In genomic region chr3:64089386-64089785, GRCh38 we compare ENCODE assay signal across 8 cellular contexts.
A peak's percentile ranks its signal among the peaks of the same experiment; 100 is the strongest.
DNase-seq lines count a peak whose midpoint lies in the region; ATAC-seq, FAIRE-seq and TF ChIP-seq lines count a peak whose summit lies in the region.
"Not testable (repeated sequence)": the region's sequence is repeated elsewhere in the genome, so short reads cannot be mapped to it uniquely, and the experiment has no call there.

No MANE protein-coding gene starts in this region.

- not testable (repeated sequence) for H3K9me2 ChIP-seq in PC-9 (ENCODE audit: insufficient read depth)

- POLR2A ChIA-PET in HEK293T (lab: Yijun Ruan, JAX): not testable (repeated sequence)
- POLR2A ChIA-PET in PC-9 (lab: Charles Lee; ENCODE audit: unreplicated experiment): interaction anchor here (0.7 kb wide), 1 partner anchor 233 kb away, joined by 4 read pairs; no protein-coding TSS in a partner anchor

- not testable (repeated sequence) for H3K4me3 Mint-ChIP-seq in nephron

- H3K27me3 Mint-ChIP-seq in nephron (ENCODE audit: low read depth): not testable (repeated sequence)

- TF ChIP-seq EP300 in upper lobe of left lung (IDR thresholded peaks at IDR 0.05): not testable (repeated sequence)

- H3K36me3 ChIP-seq in PC-9 (ENCODE audit: low read depth); bronchial epithelial cell (ENCODE audit: control insufficient read depth, insufficient read depth, low read length); upper lobe of left lung: not testable (repeated sequence)

- H3K9me3 Mint-ChIP-seq in nephron: not testable (repeated sequence)

- not testable (repeated sequence) for H2AFZ ChIP-seq in PC-9

- not testable (repeated sequence) for FAIRE-seq in bronchial epithelial cell (lab: Jason Lieb, UNC)

- H3K27ac ChIP-seq in PC-9: not testable (repeated sequence)
- H3K27ac ChIP-seq in upper lobe of left lung: peak overlapping the region in 3 of 4 donors; percentile 2 to 31 (median 22)

- not testable (repeated sequence) for TF ChIP-seq CTCF in PC-9 (conservative IDR thresholded peaks at IDR 0.05); bronchial epithelial cell (IDR thresholded peaks at IDR 0.05; ENCODE audit: insufficient read depth, low read length, severe bottlenecking); fibroblast of the aortic adventitia (IDR thresholded peaks at IDR 0.05; ENCODE audit: insufficient read depth, low read length); nephron (IDR thresholded peaks at IDR 0.05; ENCODE audit: unreplicated experiment in 3 of 3); upper lobe of left lung (IDR thresholded peaks at IDR 0.05)

- peak in 1 of 2 donors; percentile 72 for ATAC-seq in upper lobe of left lung (ENCODE audit: low FRiP score in 2 of 2)

- H3K4me1 ChIP-seq in PC-9 (replicated peaks; ENCODE audit: insufficient read depth); upper lobe of left lung: not testable (repeated sequence)

- CTCF ChIA-PET in HEK293T (lab: Yijun Ruan, JAX): interaction anchor here (0.7 kb wide), 1 partner anchor 52 kb away, joined by 3 read pairs; no protein-coding TSS in a partner anchor
- CTCF ChIA-PET in PC-9 (lab: Charles Lee): not testable (repeated sequence)

- peak overlapping the region; percentile 24; the same call in 1 of the 2 replicates for H3K4me2 ChIP-seq in PC-9

- DNase-seq in DMS 273 (lab: John Stamatoyannopoulos, UW; ENCODE audit: unreplicated experiment) (peak; percentile 18), PC-9 (peak; percentile 34 to 48), bronchial epithelial cell (ENCODE audit: low read depth) (peak; percentile 38), fibroblast of the aortic adventitia (ENCODE audit: low read depth) (peak; percentile 32), islet precursor cell (peak; percentile 85), upper lobe of left lung (peak in 1 of 2 donors; percentile 72)
- not testable (repeated sequence) for DNase-seq in HEK293T (ENCODE audit: extremely low spot score)

- not testable (repeated sequence) for H4K20me1 ChIP-seq in PC-9 (ENCODE audit: insufficient read depth)

- not testable (repeated sequence) for H3F3A ChIP-seq in PC-9 (ENCODE audit: insufficient read depth, low read depth)

- not testable (repeated sequence) for H3K36me3 Mint-ChIP-seq in nephron (ENCODE audit: low read depth)

- not testable (repeated sequence) for TF ChIP-seq POLR2A in upper lobe of left lung (IDR thresholded peaks at IDR 0.05)

- not testable (repeated sequence) for BruUV-seq in PC-9 (replicated peaks; lab: Mats Ljungman, UMichigan)

- peaks cover 63% of the 10 kb centered on the region for H3K4me1 Mint-ChIP-seq in nephron

- intact Hi-C loops in PC-9 (cut with micrococcal nuclease; ENCODE audit: unreplicated experiment): not testable (repeated sequence)

- not testable (repeated sequence) for H3K79me2 ChIP-seq in PC-9 (ENCODE audit: low read depth)

- WGBS in upper lobe of left lung, 2 donors: 22 to 43% methylated on average over 4 of the region's 4 CpGs

- H3K9me3 ChIP-seq in PC-9 (ENCODE audit: insufficient read depth, low read depth); upper lobe of left lung: not testable (repeated sequence)

- H3K27me3 ChIP-seq in PC-9 (ENCODE audit: insufficient read depth, low read depth); bronchial epithelial cell (ENCODE audit: control insufficient read depth, insufficient read depth, low read length); upper lobe of left lung: not testable (repeated sequence)

- H3K4me3 ChIP-seq in PC-9; bronchial epithelial cell (ENCODE audit: low read depth, low read length); fibroblast of the aortic adventitia (ENCODE audit: low read depth, low read length); upper lobe of left lung: not testable (repeated sequence)

- peak overlapping the region; percentile 53 to 69 (median 62) for H3K27ac Mint-ChIP-seq in nephron

TF ChIP-seq in HEK293T, 16 proteins besides CTCF, POLR2A, EP300 and RAD21:
- peak; percentile 49; the same call in 1 of the 2 replicates for TF ChIP-seq ZNF384 (IDR thresholded peaks at IDR 0.05)
TF ChIP-seq in HEK293T: peak in this region for 1; not testable (repeated sequence) for 15.
